Comparison of ENCODE assay signal across 1 cellular context in genomic region chr9:68998344-68998743, GRCh38.
A peak's percentile ranks its signal among the peaks of the same experiment; 100 is the strongest.
TF ChIP-seq lines count a peak whose summit lies in the region.

No MANE protein-coding gene starts in this region.

TF ChIP-seq in K562, 482 proteins besides CTCF, POLR2A, EP300 and RAD21:
- TF ChIP-seq FUS (optimal IDR thresholded peaks at IDR 0.05; ENCODE audit: low read depth, low read length) (no peak), NFIC (IDR thresholded peaks at IDR 0.05) (peak; percentile 64)
